In genomic region chr22:24146190-24146616, GRCh38 we compare ENCODE assay signal across 7 cellular contexts.
DNase-seq lines count a peak whose midpoint lies in the region; ATAC-seq lines count a peak whose summit lies in the region.

No MANE protein-coding gene starts in this region.

- no peaks in the 10 kb centered on the region for H3K9me3 ChIP-seq in iPS-15b (ENCODE audit: control insufficient read depth, insufficient read depth, low read length)

- no peaks in the 10 kb centered on the region for H3K27me3 Mint-ChIP-seq in stimulated activated memory B cell treated with anti-CD40 and anti-IgM and Interleukin-4, amounts not matched to agents 10 μg/mL and 1 μg/mL and 100 μg/mL, for 72 hours

- DNase-seq in ELR (ENCODE audit: low read depth) = peak; percentile 47
- peak; percentile 62 for DNase-seq in HCEC 1CT
- DNase-seq in NCI-H774 (lab: John Stamatoyannopoulos, UW) = peak; percentile 70
- peak; percentile 87 for DNase-seq in amniotic epithelial cell (ENCODE audit: low read depth)
- DNase-seq in central memory CD4-positive, alpha-beta T cell = no peak

- peak; percentile 65 for ATAC-seq in stimulated activated memory B cell treated with anti-CD40 and anti-IgM and Interleukin-4, amounts not matched to agents 10 μg/mL and 1 μg/mL and 100 μg/mL, for 72 hours

- peaks cover 6% of the 10 kb centered on the region for H3K4me1 ChIP-seq in iPS-15b (ENCODE audit: control insufficient read depth, insufficient read depth, low read length)

- no peaks in the 10 kb centered on the region for H3K9me3 Mint-ChIP-seq in stimulated activated memory B cell treated with anti-CD40 and anti-IgM and Interleukin-4, amounts not matched to agents 10 μg/mL and 1 μg/mL and 100 μg/mL, for 72 hours

- H3K27ac Mint-ChIP-seq in stimulated activated memory B cell treated with anti-CD40 and anti-IgM and Interleukin-4, amounts not matched to agents 10 μg/mL and 1 μg/mL and 100 μg/mL, for 72 hours = peak overlapping the region; percentile 75

- H3K4me3 Mint-ChIP-seq in stimulated activated memory B cell treated with anti-CD40 and anti-IgM and Interleukin-4, amounts not matched to agents 10 μg/mL and 1 μg/mL and 100 μg/mL, for 72 hours = no peak overlapping the region

- peaks cover 58% of the 10 kb centered on the region for H3K4me1 Mint-ChIP-seq in stimulated activated memory B cell treated with anti-CD40 and anti-IgM and Interleukin-4, amounts not matched to agents 10 μg/mL and 1 μg/mL and 100 μg/mL, for 72 hours

- peaks cover 11% of the 10 kb centered on the region for H3K36me3 Mint-ChIP-seq in stimulated activated memory B cell treated with anti-CD40 and anti-IgM and Interleukin-4, amounts not matched to agents 10 μg/mL and 1 μg/mL and 100 μg/mL, for 72 hours

- peak overlapping the region; percentile 24 for H3K9ac ChIP-seq in iPS-15b (ENCODE audit: low read depth, low read length)

- no peaks in the 10 kb centered on the region for H3K27me3 ChIP-seq in iPS-15b (ENCODE audit: control insufficient read depth, insufficient read depth, low read length)

- H3K4me3 ChIP-seq in iPS-15b (ENCODE audit: low read depth, low read length) = no peak overlapping the region

- peaks cover 6% of the 10 kb centered on the region for H3K36me3 ChIP-seq in iPS-15b (ENCODE audit: control insufficient read depth, insufficient read depth, low read length)
